17 cellular contexts compared by ENCODE assay signal in genomic region chr3:118810499-118811035, GRCh38.
A peak's percentile ranks its signal among the peaks of the same experiment; 100 is the strongest.
DNase-seq lines count a peak whose midpoint lies in the region; ATAC-seq and TF ChIP-seq lines count a peak whose summit lies in the region.
"Had no signal": no experiment of that assay in that cellular context is flagged by ENCODE, and none has a peak within 500 bp of the region (broad histone marks: within the 10 kb centered on the region; RNA-seq: fewer than 3 reads in every experiment).

No MANE protein-coding gene starts in this region.

- intact Hi-C loops in activated CD4-positive, alpha-beta T cell treated with anti-CD3 and anti-CD28 coated beads for 36 hours (cut with DNase I, micrococcal nuclease): no loop called here

- peaks cover 10% of the 10 kb centered on the region for H3K4me1 Mint-ChIP-seq in activated CD4-positive, alpha-beta T cell treated with anti-CD3 and anti-CD28 coated beads for 36 hours
- H3K4me1 Mint-ChIP-seq in endodermal cell: peaks cover 15% of the 10 kb centered on the region
- H3K4me1 Mint-ChIP-seq: brain had no signal

- DNase-seq in activated CD4-positive, alpha-beta T cell treated with anti-CD3 and anti-CD28 coated beads for 36 hours: peak; percentile 10
- DNase-seq in activated CD4-positive, alpha-beta T cell treated with anti-CD3 and anti-CD28 coated beads, Interleukin-2, amount 50 U/mL, for 1 hour: no peak
- DNase-seq in endodermal cell: peak; percentile 59
- DNase-seq in DMS53 (lab: John Stamatoyannopoulos, UW): no peak
- no peak for DNase-seq in medulla oblongata (ENCODE audit: extremely low spot score)
- DNase-seq: 8988T; activated T-cell treated with anti-CD3 and anti-CD28 coated beads, Interleukin-2, amount 50 U/mL, for 4 hours; Calu3; NCI-H2227 treated with DMSO at 0.1 percent for 48 hours had no signal

- H3K4me3 ChIP-seq in endodermal cell (ENCODE audit: low read length): peak overlapping the region; percentile 85

- no peak overlapping the region for H3K4me3 Mint-ChIP-seq in activated CD4-positive, alpha-beta T cell treated with anti-CD3 and anti-CD28 coated beads for 36 hours
- H3K4me3 Mint-ChIP-seq in endodermal cell: peak overlapping the region; percentile 38
- H3K4me3 Mint-ChIP-seq: activated T-cell treated with anti-CD3 and anti-CD28 coated beads, Interleukin-2, amount 50 U/mL, for 4 hours; brain; memory B cell; stimulated activated naive CD8-positive, alpha-beta T cell treated with anti-CD3 and anti-CD28 coated beads, Interleukin-15, Interleukin-2, amounts not matched to agents 100 ng/mL and 50 ng/mL, for 24 hours had no signal

- no peaks in the 10 kb centered on the region for H3K27me3 ChIP-seq in endodermal cell (ENCODE audit: control insufficient read depth, insufficient read depth, low read length, poor library complexity, severe bottlenecking)

- H3K36me3 ChIP-seq in endodermal cell (ENCODE audit: control insufficient read depth, insufficient read depth, low read length): peaks cover 11% of the 10 kb centered on the region

- no peaks in the 10 kb centered on the region for H3K36me3 Mint-ChIP-seq in activated CD4-positive, alpha-beta T cell treated with anti-CD3 and anti-CD28 coated beads for 36 hours (ENCODE audit: low read depth)
- H3K36me3 Mint-ChIP-seq in endodermal cell (ENCODE audit: low read depth): peaks cover 2% of the 10 kb centered on the region
- H3K36me3 Mint-ChIP-seq: brain, memory B cell had no signal

- CTCF ChIA-PET in activated CD4-positive, alpha-beta T cell treated with anti-CD3 and anti-CD28 coated beads for 36 hours (lab: Charles Lee): interaction anchor here (1.0 kb wide), 1 partner anchor 8 kb away, joined by 3 read pairs; no protein-coding TSS in a partner anchor

- POLR2A ChIA-PET in activated CD4-positive, alpha-beta T cell treated with anti-CD3 and anti-CD28 coated beads for 36 hours (lab: Charles Lee): no interaction called here

- H3K9me3 Mint-ChIP-seq in activated CD4-positive, alpha-beta T cell treated with anti-CD3 and anti-CD28 coated beads for 36 hours (ENCODE audit: low read depth): no peaks in the 10 kb centered on the region
- peaks cover 16% of the 10 kb centered on the region for H3K9me3 Mint-ChIP-seq in endodermal cell
- H3K9me3 Mint-ChIP-seq: memory B cell had no signal

- ATAC-seq in activated CD4-positive, alpha-beta T cell treated with anti-CD3 and anti-CD28 coated beads for 36 hours: peak; percentile 55
- peak; percentile 26 for ATAC-seq in GM21723 (IDR thresholded peaks at IDR 0.05; ENCODE audit: unreplicated experiment)
- ATAC-seq in HG03135 (IDR thresholded peaks at IDR 0.05; ENCODE audit: unreplicated experiment): peak; percentile 19
- ATAC-seq in HG03097 (IDR thresholded peaks at IDR 0.05; ENCODE audit: low FRiP score, unreplicated experiment): no peak

- H3K9ac ChIP-seq in endodermal cell (ENCODE audit: extremely low read depth, low read length, poor library complexity, severe bottlenecking): peak overlapping the region; percentile 50
- H3K9ac ChIP-seq: parathyroid adenoma had no signal

- H3K9me3 ChIP-seq in endodermal cell (ENCODE audit: control insufficient read depth, low read length): peaks cover 6% of the 10 kb centered on the region

- H3K4me1 ChIP-seq in endodermal cell (ENCODE audit: control insufficient read depth, insufficient read depth, low read length): peaks cover 13% of the 10 kb centered on the region
- H3K4me1 ChIP-seq: parathyroid adenoma had no signal

- peaks cover 11% of the 10 kb centered on the region for H3K27me3 Mint-ChIP-seq in activated CD4-positive, alpha-beta T cell treated with anti-CD3 and anti-CD28 coated beads for 36 hours
- no peaks in the 10 kb centered on the region for H3K27me3 Mint-ChIP-seq in endodermal cell (ENCODE audit: insufficient read depth)
- H3K27me3 Mint-ChIP-seq: brain had no signal

- H3K27ac Mint-ChIP-seq in activated CD4-positive, alpha-beta T cell treated with anti-CD3 and anti-CD28 coated beads for 36 hours: no peak overlapping the region
- H3K27ac Mint-ChIP-seq in endodermal cell: no peak overlapping the region
- H3K27ac Mint-ChIP-seq: brain; memory B cell; stimulated activated naive CD8-positive, alpha-beta T cell treated with anti-CD3 and anti-CD28 coated beads, Interleukin-15, Interleukin-2, amounts not matched to agents 100 ng/mL and 50 ng/mL, for 24 hours had no signal

- no peak for TF ChIP-seq CTCF in endodermal cell (conservative IDR thresholded peaks at IDR 0.05)

- H3K27ac ChIP-seq in endodermal cell (ENCODE audit: low read depth, low read length): no peak overlapping the region
- H3K27ac ChIP-seq: parathyroid adenoma, RWPE1 had no signal

- WGBS in endodermal cell (ENCODE audit: insufficient coverage in 1 of 2, insufficient read length in 1 of 2), 2 experiments: 57 to 80% methylated on average over 7 to 10 of the region's 10 CpGs

Comparison
In these comparisons a context has a peak if more than half of its experiments do, and no peak if none do; other contexts are left out.
1. DNase-seq: peak in activated CD4-positive, alpha-beta T cell treated with anti-CD3 and anti-CD28 coated beads for 36 hours (single experiment) and endodermal cell (single experiment); none in activated CD4-positive, alpha-beta T cell treated with anti-CD3 and anti-CD28 coated beads, Interleukin-2, amount 50 U/mL, for 1 hour (single experiment), DMS53 (single experiment) and medulla oblongata (single experiment).